18 cellular contexts compared by ENCODE assay signal in genomic region chr2:235768606-235769005, GRCh38.
DNase-seq lines count a peak whose midpoint lies in the region; FAIRE-seq and TF ChIP-seq lines count a peak whose summit lies in the region.
"Had no signal": no experiment of that assay in that cellular context is flagged by ENCODE, and none has a peak within 500 bp of the region (broad histone marks: within the 10 kb centered on the region; RNA-seq: fewer than 3 reads in every experiment).

No MANE protein-coding gene starts in this region.

- DNase-seq in activated effector memory CD4-positive, alpha-beta T cell treated with anti-CD3 and anti-CD28 coated beads, Interleukin-2, amount 50 U/mL, for 16 hours, result peak; percentile 33
- no peak for DNase-seq in activated effector memory CD4-positive, alpha-beta T cell treated with Interleukin-2 at 50 U/mL for 16 hours
- DNase-seq in bronchial epithelial cell (ENCODE audit: low read depth) (peak; percentile 7), keratinocyte (ENCODE audit: low read depth, low spot score) (no peak), ureter (ENCODE audit: low spot score) (peak; percentile 39), HCEC 1CT (no peak), T-helper 2 cell (no peak)
- no peak for DNase-seq in CD8-positive, alpha-beta memory T cell
- DNase-seq: Caco-2; CD8-positive, alpha-beta T cell; DND-41; GDM1; HFFc6 had no signal

- H3K79me2 ChIP-seq in keratinocyte (ENCODE audit: control insufficient read depth, insufficient read depth, low read length), result no peaks in the 10 kb centered on the region

- H3K4me3 ChIP-seq in bronchial epithelial cell (ENCODE audit: low read depth, low read length), result no peak overlapping the region
- H3K4me3 ChIP-seq in keratinocyte (ENCODE audit: control insufficient read depth in 2 of 3, extremely low read depth in 1 of 3, insufficient read depth in 2 of 3, low read depth in 1 of 3, low read length in 3 of 3), result no peak overlapping the region
- H3K4me3 ChIP-seq in CD8-positive, alpha-beta memory T cell (ENCODE audit: low read length), result no peak overlapping the region
- H3K4me3 ChIP-seq: HAP-1 had no signal

- H3K9ac ChIP-seq in keratinocyte (ENCODE audit: control insufficient read depth, extremely low read depth, insufficient read depth, low read length), result no peak overlapping the region

- H3K27me3 ChIP-seq in bronchial epithelial cell (ENCODE audit: control insufficient read depth, insufficient read depth, low read length), result no peaks in the 10 kb centered on the region
- no peaks in the 10 kb centered on the region for H3K27me3 ChIP-seq in keratinocyte (ENCODE audit: control insufficient read depth, extremely low read depth, insufficient read depth, low read length)
- H3K27me3 ChIP-seq in CD8-positive, alpha-beta memory T cell (ENCODE audit: insufficient read depth, low read length, poor library complexity, severe bottlenecking), result no peaks in the 10 kb centered on the region

- dilution Hi-C loops in keratinocyte (cut with MboI; ENCODE audit: extremely low pct_ligation_motif_present, low sequenced_read_pairs), result no loop called here

- no peak overlapping the region for H3K27ac ChIP-seq in keratinocyte (ENCODE audit: control insufficient read depth, insufficient read depth, low read length)
- no peak overlapping the region for H3K27ac ChIP-seq in CD8-positive, alpha-beta memory T cell (ENCODE audit: low read depth, low read length)
- H3K27ac ChIP-seq: 22Rv1, HL-60 had no signal

- H3K9me3 Mint-ChIP-seq in CD8-positive, alpha-beta memory T cell, result no peaks in the 10 kb centered on the region
- H3K9me3 Mint-ChIP-seq: CD8-positive, alpha-beta T cell; HFFc6 had no signal

- peaks cover 0 to 5% of the 10 kb centered on the region in 2 donors for H3K27me3 Mint-ChIP-seq in CD8-positive, alpha-beta memory T cell

- H4K20me1 ChIP-seq in keratinocyte (ENCODE audit: control insufficient read depth, extremely low read depth, insufficient read depth, low read length), result no peaks in the 10 kb centered on the region

- FAIRE-seq in bronchial epithelial cell (lab: Jason Lieb, UNC), result no peak
- FAIRE-seq in keratinocyte (lab: Jason Lieb, UNC), result no peak
- FAIRE-seq: H1 had no signal

- H3K4me1 Mint-ChIP-seq in CD8-positive, alpha-beta memory T cell, result peaks cover 0 to 4% (median 2%) of the 10 kb centered on the region in 3 donors
- H3K4me1 Mint-ChIP-seq: CD14-positive monocyte had no signal

- peaks cover 16% of the 10 kb centered on the region for H3K4me1 ChIP-seq in keratinocyte (ENCODE audit: control insufficient read depth, extremely low read depth, insufficient read depth, low read length)
- H3K4me1 ChIP-seq in CD8-positive, alpha-beta memory T cell (ENCODE audit: insufficient read depth, low read length), result no peaks in the 10 kb centered on the region
- H3K4me1 ChIP-seq: HAP-1 had no signal

- H3K4me3 Mint-ChIP-seq in CD8-positive, alpha-beta memory T cell, result no peak overlapping the region
- H3K4me3 Mint-ChIP-seq: CD14-positive monocyte; CD8-positive, alpha-beta T cell; HFFc6 had no signal

- no peaks in the 10 kb centered on the region for H3K9me3 ChIP-seq in keratinocyte (ENCODE audit: control insufficient read depth, low read depth, low read length)
- H3K9me3 ChIP-seq in CD8-positive, alpha-beta memory T cell (ENCODE audit: low read length), result no peaks in the 10 kb centered on the region
- H3K9me3 ChIP-seq: Caco-2, HAP-1 had no signal

- H3K9me1 ChIP-seq in keratinocyte (ENCODE audit: control insufficient read depth, extremely low read depth, insufficient read depth, low read length), result no peaks in the 10 kb centered on the region

- TF ChIP-seq CTCF in bronchial epithelial cell (IDR thresholded peaks at IDR 0.05; ENCODE audit: insufficient read depth, low read length, severe bottlenecking), result no peak
- no peak for TF ChIP-seq CTCF in keratinocyte (optimal IDR thresholded peaks at IDR 0.05 in 1 of 3, IDR thresholded peaks at IDR 0.05 in 1 of 3, conservative IDR thresholded peaks at IDR 0.05 in 1 of 3; ENCODE audit: extremely low read depth in 1 of 3, insufficient read depth in 2 of 3, low read length in 3 of 3)

- no peaks in the 10 kb centered on the region for H3K36me3 ChIP-seq in bronchial epithelial cell (ENCODE audit: control insufficient read depth, insufficient read depth, low read length)
- H3K36me3 ChIP-seq in keratinocyte (ENCODE audit: control insufficient read depth in 2 of 2, extremely low read depth in 1 of 2, insufficient read depth in 2 of 2, low read length in 2 of 2), result peaks cover 0 to 3% of the 10 kb centered on the region in 2 experiments
- no peaks in the 10 kb centered on the region for H3K36me3 ChIP-seq in CD8-positive, alpha-beta memory T cell (ENCODE audit: insufficient read depth, low read length)
- H3K36me3 ChIP-seq: HAP-1 had no signal

- POLR2A ChIA-PET in CD8-positive, alpha-beta memory T cell (lab: Charles Lee), result no interaction called here

- peak overlapping the region; percentile 39 for H3K4me2 ChIP-seq in keratinocyte (ENCODE audit: control insufficient read depth, extremely low read depth, insufficient read depth, low read depth, low read length)

- H3K27ac Mint-ChIP-seq in CD8-positive, alpha-beta memory T cell, result no peak overlapping the region
- H3K27ac Mint-ChIP-seq: CD14-positive monocyte; CD8-positive, alpha-beta T cell had no signal

- CTCF ChIA-PET in CD8-positive, alpha-beta memory T cell (lab: Charles Lee), result no interaction called here

- H2AFZ ChIP-seq in keratinocyte (ENCODE audit: control insufficient read depth, low read length), result no peak overlapping the region

- H3K36me3 Mint-ChIP-seq in CD8-positive, alpha-beta memory T cell, result no peaks in the 10 kb centered on the region
- H3K36me3 Mint-ChIP-seq: CD14-positive monocyte; CD8-positive, alpha-beta T cell had no signal

Comparison
In these comparisons a context has a peak if more than half of its experiments do, and no peak if none do; other contexts are left out.
1. DNase-seq: peak in activated effector memory CD4-positive, alpha-beta T cell treated with anti-CD3 and anti-CD28 coated beads, Interleukin-2, amount 50 U/mL, for 16 hours (single experiment), bronchial epithelial cell (single experiment) and ureter (single experiment); none in activated effector memory CD4-positive, alpha-beta T cell treated with Interleukin-2 at 50 U/mL for 16 hours (single experiment), keratinocyte (single experiment), CD8-positive, alpha-beta memory T cell (0 of 5), HCEC 1CT (single experiment) and T-helper 2 cell (0 of 5).